18 cellular contexts compared by ENCODE assay signal in the genomic region with DNA sequence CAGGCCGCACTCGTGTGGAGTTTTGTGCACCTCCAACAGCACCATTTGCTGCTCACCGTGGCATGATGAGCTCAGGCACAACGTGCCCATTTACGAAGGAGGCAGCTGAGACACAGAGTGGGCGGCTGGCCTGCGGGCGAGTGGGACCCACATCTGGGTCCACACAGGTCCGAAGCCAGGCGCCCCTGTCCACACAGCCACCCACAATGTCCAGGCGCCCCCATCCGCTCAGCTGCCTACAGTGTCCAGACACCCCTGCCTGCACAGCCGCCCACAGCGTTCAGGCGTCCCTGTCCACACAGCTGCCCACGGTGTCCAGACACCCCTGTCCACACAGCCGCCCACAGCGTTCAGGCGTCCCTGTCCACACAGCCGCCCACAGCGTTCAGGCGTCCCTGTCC. TPM values are rescaled to one million over a fixed set of nuclear protein-coding genes. Genes with fewer than 3 reads are reported as not detected.
DNase-seq lines count a peak whose midpoint lies in the region; ATAC-seq and TF ChIP-seq lines count a peak whose summit lies in the region.
"Had no signal": no experiment of that assay in that cellular context is flagged by ENCODE, and none has a peak within 500 bp of the region (broad histone marks: within the 10 kb centered on the region; RNA-seq: fewer than 3 reads in every experiment).

No MANE protein-coding gene starts in this region.

- TF ChIP-seq CTCF in left ventricle myocardium inferior (IDR thresholded peaks at IDR 0.05; ENCODE audit: borderline replicate concordance) = no peak
- no peak for TF ChIP-seq CTCF in glutamatergic neuron (IDR thresholded peaks at IDR 0.05; ENCODE audit: partially characterized antibody, unreplicated experiment)
- TF ChIP-seq CTCF in lower lobe of right lung (IDR thresholded peaks at IDR 0.05) = no peak

- no peaks in the 10 kb centered on the region for H3K36me3 Mint-ChIP-seq in glutamatergic neuron (ENCODE audit: unreplicated experiment)
- H3K36me3 Mint-ChIP-seq: CD14-positive monocyte had no signal

- H3K4me1 ChIP-seq in left ventricle myocardium inferior (no peaks in the 10 kb centered on the region), lower lobe of right lung (no peaks in the 10 kb centered on the region)
- H3K4me1 ChIP-seq: Caco-2 had no signal

- ATAC-seq in Right ventricle myocardium inferior (no peak), lower lobe of right lung (no peak), GM21390 (IDR thresholded peaks at IDR 0.05; ENCODE audit: unreplicated experiment) (no peak)
- ATAC-seq: CD8-positive, alpha-beta T cell had no signal

- peak; percentile 39 for DNase-seq in Right ventricle myocardium inferior (ENCODE audit: missing footprints)
- DNase-seq in left ventricle myocardium inferior = no peak
- peak; percentile 12 for DNase-seq in glutamatergic neuron
- DNase-seq in lower lobe of right lung = peak; percentile 41
- no peak for DNase-seq in substantia nigra (lab: John Stamatoyannopoulos, UW)
- no peak for DNase-seq in dermis blood vessel endothelial cell
- no peak for DNase-seq in NCI-H1417 (lab: John Stamatoyannopoulos, UW)
- DNase-seq: Caco-2; CD8-positive, alpha-beta T cell; DND-41; GDM1; HCEC 1CT had no signal

- H3K4me1 Mint-ChIP-seq in glutamatergic neuron (ENCODE audit: low read depth, unreplicated experiment) = peaks cover 10% of the 10 kb centered on the region
- H3K4me1 Mint-ChIP-seq: CD14-positive monocyte had no signal

- no peaks in the 10 kb centered on the region for H3K9me3 ChIP-seq in left ventricle myocardium inferior (replicated peaks)
- no peaks in the 10 kb centered on the region for H3K9me3 ChIP-seq in lower lobe of right lung
- H3K9me3 ChIP-seq: Caco-2 had no signal

- H3K36me3 ChIP-seq in left ventricle myocardium inferior (peaks cover 22% of the 10 kb centered on the region), lower lobe of right lung (no peaks in the 10 kb centered on the region)

- no peak overlapping the region for H3K27ac Mint-ChIP-seq in glutamatergic neuron (ENCODE audit: unreplicated experiment)
- H3K27ac Mint-ChIP-seq: CD8-positive, alpha-beta T cell had no signal

- H3K27me3 ChIP-seq in left ventricle myocardium inferior (ENCODE audit: low read depth) = no peaks in the 10 kb centered on the region
- H3K27me3 ChIP-seq in lower lobe of right lung (ENCODE audit: low read depth) = no peaks in the 10 kb centered on the region

- no peak overlapping the region for H3K4me3 Mint-ChIP-seq in glutamatergic neuron (ENCODE audit: unreplicated experiment)
- H3K4me3 Mint-ChIP-seq: CD14-positive monocyte; CD8-positive, alpha-beta T cell had no signal

- peaks cover 4% of the 10 kb centered on the region for H3K9me3 Mint-ChIP-seq in glutamatergic neuron (ENCODE audit: unreplicated experiment)
- H3K9me3 Mint-ChIP-seq: CD8-positive, alpha-beta T cell had no signal

- peaks cover 2% of the 10 kb centered on the region for H3K27me3 Mint-ChIP-seq in glutamatergic neuron (ENCODE audit: unreplicated experiment)

- H3K27ac ChIP-seq in left ventricle myocardium inferior (replicated peaks) = no peak overlapping the region
- no peak overlapping the region for H3K27ac ChIP-seq in lower lobe of right lung
- H3K27ac ChIP-seq in substantia nigra (ENCODE audit: low read depth, low read length, poor library complexity, severe bottlenecking) = peak overlapping the region; percentile 98
- H3K27ac ChIP-seq: 22Rv1 had no signal

- no peak overlapping the region for H3K4me3 ChIP-seq in left ventricle myocardium inferior
- H3K4me3 ChIP-seq in lower lobe of right lung = no peak overlapping the region

- intact Hi-C loops in Right ventricle myocardium inferior (cut with DNase I) = no loop called here
- intact Hi-C loops in left ventricle myocardium inferior (cut with micrococcal nuclease) = no loop called here
- intact Hi-C loops in lower lobe of right lung (cut with DNase I) = no loop called here

RNA-seq across cellular contexts. Expression of a gene that starts 42.5 kb away (rescaled TPM):
- total RNA-seq in Right ventricle myocardium inferior (not detected), left ventricle myocardium inferior (not detected), glutamatergic neuron (ENCODE audit: unreplicated experiment) (not detected), lower lobe of right lung (not detected), dermis blood vessel endothelial cell (not detected in 2 replicates)
- total RNA-seq: A673; CD8-positive, alpha-beta T cell; H4; HT-29 had no signal

RNA-seq across cellular contexts. Expression of a gene that starts 59.5 kb away (rescaled TPM):
- total RNA-seq in Right ventricle myocardium inferior (5.2 TPM), left ventricle myocardium inferior (3.5 TPM), glutamatergic neuron (ENCODE audit: unreplicated experiment) (0.74 TPM), lower lobe of right lung (8.9 TPM), dermis blood vessel endothelial cell (not detected in 2 replicates)
- total RNA-seq: A673; CD8-positive, alpha-beta T cell; H4; HT-29 had no signal

Comparison
In these comparisons a context has a peak if more than half of its experiments do, and no peak if none do; other contexts are left out.
1. DNase-seq: peak in Right ventricle myocardium inferior (single experiment), glutamatergic neuron (single experiment) and lower lobe of right lung (single experiment); none in left ventricle myocardium inferior (single experiment), substantia nigra (0 of 49), dermis blood vessel endothelial cell (single experiment) and NCI-H1417 (0 of 3).